ENCODE assay signal across 8 cellular contexts in the genomic region with DNA sequence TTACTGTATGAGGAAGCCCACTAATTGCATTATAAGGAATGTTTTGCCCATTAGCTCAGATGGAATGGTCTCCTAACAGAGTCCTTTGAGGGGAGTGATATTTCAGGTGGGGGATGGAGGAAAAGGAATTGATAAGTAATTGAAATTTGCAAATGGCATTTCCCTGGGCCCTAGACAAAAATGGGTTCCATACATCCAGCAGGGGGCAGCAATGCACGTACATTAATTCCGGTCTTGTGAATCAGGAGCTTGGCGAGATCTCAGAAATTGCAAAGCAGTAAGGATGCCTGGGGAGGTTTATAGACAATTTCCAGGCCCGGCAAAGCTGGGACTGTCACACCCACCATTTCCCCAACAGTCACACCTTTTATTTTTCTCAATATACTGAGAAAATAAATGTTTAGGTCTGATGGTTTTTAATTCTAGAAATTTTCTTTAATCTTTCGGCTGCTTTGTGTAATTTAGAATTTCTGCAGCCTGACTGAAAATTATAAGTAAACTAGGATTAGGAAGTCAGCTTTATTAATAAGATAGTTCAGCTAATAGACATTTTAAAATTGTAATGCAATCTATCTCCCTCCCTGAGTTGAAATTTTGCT.
DNase-seq lines count a peak whose midpoint lies in the region; ATAC-seq and TF ChIP-seq lines count a peak whose summit lies in the region.

No MANE protein-coding gene starts in this region.

- no peaks in the 10 kb centered on the region for H3K79me1 ChIP-seq in neuronal stem cell (ENCODE audit: low read depth, low read length)

- TF ChIP-seq CTCF in fibroblast of mammary gland (conservative IDR thresholded peaks at IDR 0.05; ENCODE audit: control insufficient read depth, insufficient read depth, low read depth, low read length): peak; percentile 65

- no peak overlapping the region for H2BK12ac ChIP-seq in neuronal stem cell (ENCODE audit: low read length)

- H2AK5ac ChIP-seq in neuronal stem cell (ENCODE audit: low read depth, low read length): no peak overlapping the region

- intact Hi-C loops in activated CD4-positive, alpha-beta T cell treated with anti-CD3 and anti-CD28 coated beads, Interleukin-2, amount 10 ng/mL, durations not matched to agents 24 days and 14 days (cut with micrococcal nuclease): no loop called here

- H3K4me3 Mint-ChIP-seq in activated CD4-positive, alpha-beta T cell treated with anti-CD3 and anti-CD28 coated beads, Interleukin-2, amount 10 ng/mL, durations not matched to agents 24 days and 14 days: no peak overlapping the region

- WGBS in neuronal stem cell (ENCODE audit: extremely low coverage in 2 of 2, insufficient read length in 2 of 2, insufficient replicate concordance in 1 of 2), 2 donors: no CpG with 5 or more reads among the region's 5 CpGs

- no peak overlapping the region for H2AFZ ChIP-seq in neuronal stem cell (ENCODE audit: low read length)

- no peaks in the 10 kb centered on the region for H3K27me3 Mint-ChIP-seq in activated CD4-positive, alpha-beta T cell treated with anti-CD3 and anti-CD28 coated beads, Interleukin-2, amount 10 ng/mL, durations not matched to agents 24 days and 14 days

- H3K27me3 ChIP-seq in neuronal stem cell (ENCODE audit: control insufficient read depth in 3 of 3, insufficient read depth in 3 of 3, low read depth in 1 of 3, low read length in 3 of 3): no peaks in the 10 kb centered on the region

- no peak overlapping the region for H2BK120ac ChIP-seq in neuronal stem cell (ENCODE audit: low read depth, low read length)

- no peak overlapping the region for H3K23ac ChIP-seq in neuronal stem cell (ENCODE audit: low read depth, low read length, poor library complexity)

- H3K36me3 Mint-ChIP-seq in activated CD4-positive, alpha-beta T cell treated with anti-CD3 and anti-CD28 coated beads, Interleukin-2, amount 10 ng/mL, durations not matched to agents 24 days and 14 days (ENCODE audit: low read depth): no peaks in the 10 kb centered on the region

- no peak overlapping the region for H3K27ac ChIP-seq in neuronal stem cell (replicated peaks; ENCODE audit: low read length)

- no peaks in the 10 kb centered on the region for H3K36me3 ChIP-seq in neuronal stem cell (replicated peaks in 1 of 2; ENCODE audit: control insufficient read depth in 2 of 2, insufficient read depth in 2 of 2, low read length in 2 of 2)

- peaks cover 0 to 6% of the 10 kb centered on the region in 2 donors for H3K4me1 ChIP-seq in neuronal stem cell (ENCODE audit: control insufficient read depth in 2 of 2, insufficient read depth in 1 of 2, low read depth in 1 of 2, low read length in 2 of 2)

- H3K4me1 Mint-ChIP-seq in activated CD4-positive, alpha-beta T cell treated with anti-CD3 and anti-CD28 coated beads, Interleukin-2, amount 10 ng/mL, durations not matched to agents 24 days and 14 days: no peaks in the 10 kb centered on the region

- H3K18ac ChIP-seq in neuronal stem cell (ENCODE audit: low read length): no peak overlapping the region

- no peaks in the 10 kb centered on the region for H3K9me3 Mint-ChIP-seq in activated CD4-positive, alpha-beta T cell treated with anti-CD3 and anti-CD28 coated beads, Interleukin-2, amount 10 ng/mL, durations not matched to agents 24 days and 14 days

- no peak overlapping the region for H3K4me3 ChIP-seq in fibroblast of mammary gland (ENCODE audit: control insufficient read depth, low read depth, low read length)
- no peak overlapping the region for H3K4me3 ChIP-seq in neuronal stem cell (ENCODE audit: low read length in 2 of 2)

- no peak overlapping the region for H3K9ac ChIP-seq in neuronal stem cell (ENCODE audit: low read depth, low read length, poor library complexity)

- H3K9me3 ChIP-seq in neuronal stem cell (replicated peaks in 1 of 2; ENCODE audit: control insufficient read depth in 2 of 2, insufficient read depth in 1 of 2, low read depth in 1 of 2, low read length in 2 of 2): peaks cover 6 to 30% of the 10 kb centered on the region in 2 donors

- ATAC-seq in HG02973 (IDR thresholded peaks at IDR 0.05; ENCODE audit: unreplicated experiment) (no peak), GM21360 (IDR thresholded peaks at IDR 0.05; ENCODE audit: unreplicated experiment) (no peak)

- no peak overlapping the region for H3K4me2 ChIP-seq in neuronal stem cell (ENCODE audit: insufficient read depth, low read length, poor library complexity, severe bottlenecking)

- DNase-seq in EL: peak; percentile 75
- peak; percentile 50 for DNase-seq in HCEC 1CT
- DNase-seq in NCI-H2196 treated with DMSO at 0.1 percent for 48 hours (lab: John Stamatoyannopoulos, UW; ENCODE audit: unreplicated experiment): peak; percentile 35
- DNase-seq in activated CD4-positive, alpha-beta T cell treated with anti-CD3 and anti-CD28 coated beads, Interleukin-2, amount 10 ng/mL, durations not matched to agents 24 days and 14 days: peak; percentile 83
- peak; percentile 73 for DNase-seq in fibroblast of mammary gland (ENCODE audit: low read depth)
- peak; percentile 69 for DNase-seq in neuronal stem cell (ENCODE audit: low spot score)

- no peak overlapping the region for H4K8ac ChIP-seq in neuronal stem cell (ENCODE audit: low read depth, low read length)

- H3K4ac ChIP-seq in neuronal stem cell (ENCODE audit: low read length): no peak overlapping the region

- H3K14ac ChIP-seq in neuronal stem cell (ENCODE audit: low read length): no peak overlapping the region

- no peak overlapping the region for H3K27ac Mint-ChIP-seq in activated CD4-positive, alpha-beta T cell treated with anti-CD3 and anti-CD28 coated beads, Interleukin-2, amount 10 ng/mL, durations not matched to agents 24 days and 14 days

- H2BK15ac ChIP-seq in neuronal stem cell (ENCODE audit: low read length): no peak overlapping the region

- no peak overlapping the region for H4K91ac ChIP-seq in neuronal stem cell (ENCODE audit: low read depth, low read length, poor library complexity)

- H2BK5ac ChIP-seq in neuronal stem cell (ENCODE audit: low read length): no peak overlapping the region
